Comparison of ENCODE assay signal across 8 cellular contexts in the genomic region with DNA sequence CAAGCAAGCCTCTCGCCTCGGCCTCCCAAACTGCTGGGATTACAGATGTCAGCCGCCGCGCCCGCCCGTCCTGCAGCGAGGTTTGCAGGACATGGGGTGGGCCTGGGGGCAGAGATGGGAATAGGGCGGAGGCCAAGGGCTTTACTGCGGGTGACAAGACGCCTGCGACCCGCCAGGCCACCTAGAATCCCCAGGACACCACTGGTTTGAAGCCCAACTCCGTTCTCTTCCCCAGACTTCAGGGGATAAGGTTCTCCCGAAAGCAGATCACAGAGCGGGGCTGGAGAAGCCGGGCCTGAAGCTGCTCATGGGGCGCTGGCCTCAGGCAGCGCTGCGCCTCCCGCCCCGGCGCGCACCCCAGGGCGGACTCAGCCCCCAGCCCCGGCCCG. TPM values are rescaled to one million over a fixed set of nuclear protein-coding genes. Genes with fewer than 3 reads are reported as not detected.
DNase-seq lines count a peak whose midpoint lies in the region; ATAC-seq, FAIRE-seq and TF ChIP-seq lines count a peak whose summit lies in the region.

No MANE protein-coding gene starts in this region.

- ATAC-seq in A549 (no peak), GM19463 (IDR thresholded peaks at IDR 0.05; ENCODE audit: unreplicated experiment) (peak; percentile 20), natural killer cell (peak; percentile 23 to 35 (median 33))

- 4% methylated on average over 21 of the region's 27 CpGs for WGBS in A549 (ENCODE audit: missing lambda C conversion rate)
- 1% methylated on average over 27 of the region's 27 CpGs for WGBS in ectodermal cell, 2 experiments

- H3K4me1 ChIP-seq in A549: peaks cover 63% of the 10 kb centered on the region
- peaks cover 28% of the 10 kb centered on the region for H3K4me1 ChIP-seq in ectodermal cell (ENCODE audit: control insufficient read depth, insufficient read depth, low read length)

- H3K4me3 Mint-ChIP-seq in natural killer cell: peak overlapping the region; percentile 86

- H3K27ac Mint-ChIP-seq in natural killer cell: peak overlapping the region in 1 of 2 donors; percentile 75

- peaks cover 7 to 44% of the 10 kb centered on the region in 2 donors for H3K4me1 Mint-ChIP-seq in natural killer cell

- TF ChIP-seq POLR2A in A549 (IDR thresholded peaks at IDR 0.05; ENCODE audit: low read length): no peak
- no peak for TF ChIP-seq POLR2A in NB4 (IDR thresholded peaks at IDR 0.05; ENCODE audit: extremely low read depth, insufficient read length)

- H3K36me3 Mint-ChIP-seq in natural killer cell: no peaks in the 10 kb centered on the region

- no peaks in the 10 kb centered on the region for H3K27me3 Mint-ChIP-seq in natural killer cell (ENCODE audit: low read depth in 2 of 2)

- intact Hi-C loops in natural killer cell (cut with micrococcal nuclease): loop anchor here (10.0 kb wide), 1 partner anchor 73 kb away; a partner anchor contains a TSS

- TF ChIP-seq RAD21 in A549 (conservative IDR thresholded peaks at IDR 0.05 in 1 of 2, IDR thresholded peaks at IDR 0.05 in 1 of 2): no peak

- H3K4me3 ChIP-seq in A549 (peak overlapping the region; percentile 100), NB4 (ENCODE audit: low read depth, low read length) (peak overlapping the region; percentile 89), ectodermal cell (ENCODE audit: insufficient read depth, low read depth, low read length) (peak overlapping the region; percentile 99)

- POLR2A ChIA-PET in A549 (lab: Yijun Ruan, JAX): interaction anchor here (3.9 kb wide), 1 partner anchor 9 kb away, joined by 47 read pairs; a partner anchor contains a TSS

- H3K36me3 ChIP-seq in ectodermal cell (ENCODE audit: control insufficient read depth, insufficient read depth, low read length): peaks cover 15% of the 10 kb centered on the region

- CTCF ChIA-PET in A549 (lab: Yijun Ruan, JAX): interaction anchor here (1.1 kb wide), 1 partner anchor 20 kb away, joined by 3 read pairs; no protein-coding TSS in a partner anchor

- DNase-seq in A549 (ENCODE audit: low read depth in 1 of 2, low spot score in 1 of 2): no peak
- DNase-seq in NB4 (ENCODE audit: low read depth): peak; percentile 55
- no peak for DNase-seq in natural killer cell
- DNase-seq in NCI-H446 treated with DMSO at 0.1 percent for 48 hours (lab: John Stamatoyannopoulos, UW): no peak
- no peak for DNase-seq in DMS 273 treated with DMSO at 0.1 percent for 48 hours (lab: John Stamatoyannopoulos, UW)
- DNase-seq in activated CD4-positive, alpha-beta T cell treated with anti-CD3 and anti-CD28 coated beads for 1 hour: no peak

- no peaks in the 10 kb centered on the region for H3K9me3 Mint-ChIP-seq in natural killer cell

- H3K27me3 ChIP-seq in ectodermal cell (ENCODE audit: control insufficient read depth, insufficient read depth, low read length, poor library complexity, severe bottlenecking): peaks cover 7% of the 10 kb centered on the region

- no peak for TF ChIP-seq CTCF in A549 (IDR thresholded peaks at IDR 0.05)
- TF ChIP-seq CTCF in NB4 (IDR thresholded peaks at IDR 0.05; ENCODE audit: low read depth, low read length): no peak
- no peak for TF ChIP-seq CTCF in natural killer cell (IDR thresholded peaks at IDR 0.05)

- H3K9me3 ChIP-seq in A549 (no peaks in the 10 kb centered on the region), ectodermal cell (ENCODE audit: control insufficient read depth, low read length) (no peaks in the 10 kb centered on the region)

- H3K4me2 ChIP-seq in A549: peak overlapping the region; percentile 92

- no peak for FAIRE-seq in A549 (lab: Jason Lieb, UNC)

- TF ChIP-seq EP300 in A549 (IDR thresholded peaks at IDR 0.05): no peak

- H3K27ac ChIP-seq in A549: peak overlapping the region; percentile 99
- H3K27ac ChIP-seq in ectodermal cell (ENCODE audit: insufficient read depth, low read depth, low read length, poor library complexity, severe bottlenecking): peak overlapping the region; percentile 98

TF ChIP-seq in A549, 52 proteins besides CTCF, POLR2A, EP300 and RAD21 (continues in another document):
- TF ChIP-seq HOXB5 (CRISPR knock-in tag; IDR thresholded peaks at IDR 0.05) (no peak), MAFK (IDR thresholded peaks at IDR 0.05; ENCODE audit: partially characterized antibody) (no peak), GATA3 (IDR thresholded peaks at IDR 0.05; ENCODE audit: borderline replicate concordance) (no peak), CHD2 (IDR thresholded peaks at IDR 0.05; ENCODE audit: low read length, partially characterized antibody) (no peak), CEBPB (IDR thresholded peaks at IDR 0.05) (no peak), TFCP2L1 (CRISPR knock-in tag; IDR thresholded peaks at IDR 0.05) (peak; percentile 91), TP53 (CRISPR knock-in tag; IDR thresholded peaks at IDR 0.05) (no peak), SREBF2 (IDR thresholded peaks at IDR 0.05) (no peak)
- TF ChIP-seq, protein P1, sequence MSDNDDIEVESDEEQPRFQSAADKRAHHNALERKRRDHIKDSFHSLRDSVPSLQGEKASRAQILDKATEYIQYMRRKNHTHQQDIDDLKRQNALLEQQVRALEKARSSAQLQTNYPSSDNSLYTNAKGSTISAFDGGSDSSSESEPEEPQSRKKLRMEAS (IDR thresholded peaks at IDR 0.05): no peak
- TF ChIP-seq, protein P2, sequence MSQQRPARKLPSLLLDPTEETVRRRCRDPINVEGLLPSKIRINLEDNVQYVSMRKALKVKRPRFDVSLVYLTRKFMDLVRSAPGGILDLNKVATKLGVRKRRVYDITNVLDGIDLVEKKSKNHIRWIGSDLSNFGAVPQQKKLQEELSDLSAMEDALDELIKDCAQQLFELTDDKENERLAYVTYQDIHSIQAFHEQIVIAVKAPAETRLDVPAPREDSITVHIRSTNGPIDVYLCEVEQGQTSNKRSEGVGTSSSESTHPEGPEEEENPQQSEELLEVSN (IDR thresholded peaks at IDR 0.05; ENCODE audit: borderline replicate concordance, low read depth): no peak
- TF ChIP-seq, protein P3, sequence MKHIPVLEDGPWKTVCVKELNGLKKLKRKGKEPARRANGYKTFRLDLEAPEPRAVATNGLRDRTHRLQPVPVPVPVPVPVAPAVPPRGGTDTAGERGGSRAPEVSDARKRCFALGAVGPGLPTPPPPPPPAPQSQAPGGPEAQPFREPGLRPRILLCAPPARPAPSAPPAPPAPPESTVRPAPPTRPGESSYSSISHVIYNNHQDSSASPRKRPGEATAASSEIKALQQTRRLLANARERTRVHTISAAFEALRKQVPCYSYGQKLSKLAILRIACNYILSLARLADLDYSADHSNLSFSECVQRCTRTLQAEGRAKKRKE (CRISPR knock-in tag; IDR thresholded peaks at IDR 0.05; ENCODE audit: low read depth): no peak

RNA-seq across cellular contexts. Expression of a gene that starts 0.4 kb away (rescaled TPM):
- polyA plus RNA-seq in A549 (2011; rRNA removed) (140 and 197 TPM in 2 replicates), A549 (2017; fragmentation: RNase III; extraction: RNeasy Plus Mini Kit Qiagen cat#74134 plus additional on column Dnase treatment) (773 to 868 TPM (median 807 TPM) in 3 replicates)
- polyA plus RNA-seq in A549 (2012; cell fraction: cytosol; rRNA removed): 1,407 and 1,430 TPM in 2 replicates
- 294 and 364 TPM in 2 replicates for polyA plus RNA-seq in A549 (2012; cell fraction: nucleus; rRNA removed)
- 73.3 and 88.5 TPM in 2 replicates for polyA minus RNA-seq in A549 (2011; rRNA and poly(A)+ RNA removed)
- polyA plus RNA-seq in ectodermal cell (2013, experiment 1 of 4): 105 TPM
- 92.4 TPM for polyA plus RNA-seq in ectodermal cell (2013, experiment 2 of 4)
- polyA plus RNA-seq in ectodermal cell (2013, experiment 3 of 4): 101 TPM
- polyA plus RNA-seq in ectodermal cell (2013, experiment 4 of 4): 111 TPM
- total RNA-seq in natural killer cell: 10 to 100 TPM; 48.2 to 63.8 (median 61.2) TPM

RNA-seq across cellular contexts. Expression of a gene that starts 0.7 kb away (rescaled TPM):
- polyA plus RNA-seq in A549 (2011; rRNA removed) (83.5 and 87.8 TPM in 2 replicates), A549 (2017; fragmentation: RNase III; extraction: RNeasy Plus Mini Kit Qiagen cat#74134 plus additional on column Dnase treatment) (145 to 150 TPM (median 146 TPM) in 3 replicates)
- 286 and 346 TPM in 2 replicates for polyA plus RNA-seq in A549 (2012; cell fraction: cytosol; rRNA removed)
- 714 and 975 TPM in 2 replicates for polyA plus RNA-seq in A549 (2012; cell fraction: nucleus; rRNA removed)
- polyA minus RNA-seq in A549 (2011; rRNA and poly(A)+ RNA removed): 46.9 and 63.5 TPM in 2 replicates
- 42.7 TPM for polyA plus RNA-seq in ectodermal cell (2013, experiment 1 of 4)
- 45.5 TPM for polyA plus RNA-seq in ectodermal cell (2013, experiment 2 of 4)
- polyA plus RNA-seq in ectodermal cell (2013, experiment 3 of 4): 37.4 TPM
- 44.4 TPM for polyA plus RNA-seq in ectodermal cell (2013, experiment 4 of 4)
- total RNA-seq in natural killer cell: 10 to 100 TPM; 11.2 to 18.6 (median 14.6) TPM

RNA-seq across cellular contexts. Expression of a gene that starts 9.2 kb away (rescaled TPM):
- 409 and 523 TPM in 2 replicates for polyA plus RNA-seq in A549 (2011; rRNA removed)
- polyA plus RNA-seq in A549 (2012; cell fraction: cytosol; rRNA removed): 964 and 1,353 TPM in 2 replicates
- polyA plus RNA-seq in A549 (2012; cell fraction: nucleus; rRNA removed): 1,564 and 2,065 TPM in 2 replicates
- 649 to 701 TPM (median 695 TPM) in 3 replicates for polyA plus RNA-seq in A549 (2017; fragmentation: RNase III; extraction: RNeasy Plus Mini Kit Qiagen cat#74134 plus additional on column Dnase treatment)
- 530 and 576 TPM in 2 replicates for polyA minus RNA-seq in A549 (2011; rRNA and poly(A)+ RNA removed)
- 111 TPM for polyA plus RNA-seq in ectodermal cell (2013, experiment 1 of 4)
- polyA plus RNA-seq in ectodermal cell (2013, experiment 2 of 4): 107 TPM
- polyA plus RNA-seq in ectodermal cell (2013, experiment 3 of 4): 94.8 TPM
- 112 TPM for polyA plus RNA-seq in ectodermal cell (2013, experiment 4 of 4)
- total RNA-seq in natural killer cell: 10 to 100 TPM; 40.9 to 68.3 (median 52.9) TPM

RNA-seq across cellular contexts. Expression of a gene that starts 14.3 kb away (rescaled TPM):
- polyA plus RNA-seq in A549 (2011; rRNA removed) (1.2 and 1.8 TPM in 2 replicates), A549 (2017; fragmentation: RNase III; extraction: RNeasy Plus Mini Kit Qiagen cat#74134 plus additional on column Dnase treatment) (3.0 to 3.3 TPM (median 3.1 TPM) in 3 replicates)
- polyA plus RNA-seq in A549 (2012; cell fraction: cytosol; rRNA removed): 2.9 and 3.3 TPM in 2 replicates
- 8.2 and 9.3 TPM in 2 replicates for polyA plus RNA-seq in A549 (2012; cell fraction: nucleus; rRNA removed)
- polyA minus RNA-seq in A549 (2011; rRNA and poly(A)+ RNA removed): 0.70 and 1.2 TPM in 2 replicates
- polyA plus RNA-seq in ectodermal cell (2013, experiment 1 of 4): 3.5 TPM
- 4.7 TPM for polyA plus RNA-seq in ectodermal cell (2013, experiment 2 of 4)
- 5.6 TPM for polyA plus RNA-seq in ectodermal cell (2013, experiment 3 of 4)
- polyA plus RNA-seq in ectodermal cell (2013, experiment 4 of 4): 7.4 TPM
- 10 to 100 TPM in 1 of 3 donors, 1 to 10 TPM in 2; 3.4 to 10.1 (median 3.8) TPM for total RNA-seq in natural killer cell

RNA-seq across cellular contexts. Expression of a gene that starts 23.3 kb away (rescaled TPM):
- polyA plus RNA-seq in A549 (2011; rRNA removed) (13.2 and 16.1 TPM in 2 replicates), A549 (2017; fragmentation: RNase III; extraction: RNeasy Plus Mini Kit Qiagen cat#74134 plus additional on column Dnase treatment) (25.1 to 29.2 TPM (median 25.4 TPM) in 3 replicates)
- 45.8 and 63.3 TPM in 2 replicates for polyA plus RNA-seq in A549 (2012; cell fraction: cytosol; rRNA removed)
- 114 and 198 TPM in 2 replicates for polyA plus RNA-seq in A549 (2012; cell fraction: nucleus; rRNA removed)
- polyA minus RNA-seq in A549 (2011; rRNA and poly(A)+ RNA removed): 33.9 and 38.8 TPM in 2 replicates
- 38.9 TPM for polyA plus RNA-seq in ectodermal cell (2013, experiment 1 of 4)
- 40.3 TPM for polyA plus RNA-seq in ectodermal cell (2013, experiment 2 of 4)
- polyA plus RNA-seq in ectodermal cell (2013, experiment 3 of 4): 26.1 TPM
- 27.2 TPM for polyA plus RNA-seq in ectodermal cell (2013, experiment 4 of 4)
- total RNA-seq in natural killer cell: 100 to 1,000 TPM; 184 to 218 (median 201) TPM

Comparison
In these comparisons a context has a peak if more than half of its experiments do, and no peak if none do; other contexts are left out.
1. ATAC-seq: peak in GM19463 (single experiment) and natural killer cell (3 of 3); none in A549 (0 of 2).
2. Peak in every context shown above with its lines, with median percentiles within 50 percentile points of each other: H3K4me3 ChIP-seq.